ENCODE assay signal across 25 cellular contexts in the genomic region with DNA sequence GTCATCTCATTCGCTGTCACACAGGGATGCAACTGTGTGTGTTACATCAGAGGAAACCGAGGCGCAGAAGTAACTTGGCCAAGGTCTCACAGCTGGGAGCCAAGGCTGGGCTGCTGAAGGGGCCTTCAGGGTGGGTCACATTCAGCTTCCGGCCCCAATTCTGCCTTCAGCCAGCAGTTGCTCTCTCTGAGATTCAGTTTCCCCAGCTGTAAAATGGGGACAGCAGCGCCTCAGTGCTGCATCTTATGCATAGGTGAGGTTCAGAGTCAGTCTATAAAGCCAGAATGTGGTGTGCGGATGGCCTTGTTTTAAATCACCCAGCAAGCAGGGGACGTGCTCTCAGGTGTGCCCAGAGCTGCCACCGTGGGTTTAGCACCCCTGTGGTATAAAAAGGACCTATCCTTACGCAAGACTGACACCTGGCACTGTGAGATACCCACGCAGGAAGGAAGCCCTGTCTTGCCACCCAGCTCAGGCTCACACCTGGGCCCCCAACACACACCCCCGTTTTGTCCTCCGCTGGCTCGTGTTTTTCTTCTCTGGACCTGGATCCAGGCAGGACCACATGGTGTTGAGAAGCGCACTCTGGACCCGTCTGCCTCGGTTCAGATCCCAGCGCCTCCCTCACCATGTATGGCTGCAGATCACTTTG.
"Had no signal": no experiment of that assay in that cellular context is flagged by ENCODE, and none has a peak within 500 bp of the region (broad histone marks: within the 10 kb centered on the region; RNA-seq: fewer than 3 reads in every experiment).

No MANE protein-coding gene starts in this region.

- H3K4me1 Mint-ChIP-seq: activated CD4-positive, alpha-beta T cell treated with anti-CD3 and anti-CD28 coated beads for 36 hours; stimulated activated memory B cell treated with anti-CD40 and anti-IgM and Interleukin-4, amounts not matched to agents 10 μg/mL and 1 μg/mL and 100 μg/mL, for 72 hours had no signal

- H3K4me3 Mint-ChIP-seq: activated CD4-positive, alpha-beta T cell treated with anti-CD3 and anti-CD28 coated beads for 36 hours; activated T-cell treated with anti-CD3 and anti-CD28 coated beads, Interleukin-2, amount 50 U/mL, for 72 hours; mesothelial cell of epicardium; naive B cell; stimulated activated memory B cell treated with anti-CD40 and anti-IgM and Interleukin-4, amounts not matched to agents 10 μg/mL and 1 μg/mL and 100 μg/mL, for 72 hours had no signal

- ATAC-seq: activated CD4-positive, alpha-beta T cell treated with anti-CD3 and anti-CD28 coated beads for 36 hours; gastrocnemius medialis; left colon; sciatic nerve; stimulated activated memory B cell treated with anti-CD40 and anti-IgM and Interleukin-4, amounts not matched to agents 10 μg/mL and 1 μg/mL and 100 μg/mL, for 72 hours had no signal

- H3K36me3 ChIP-seq: breast epithelium, colonic mucosa, gastrocnemius medialis, neutrophil, ovary, tibial nerve had no signal

- H3K27ac ChIP-seq: breast epithelium, colonic mucosa, gastrocnemius medialis, neutrophil, ovary, tibial nerve had no signal

- H3K27me3 Mint-ChIP-seq: activated CD4-positive, alpha-beta T cell treated with anti-CD3 and anti-CD28 coated beads for 36 hours had no signal

- H3K27ac Mint-ChIP-seq: activated CD4-positive, alpha-beta T cell treated with anti-CD3 and anti-CD28 coated beads for 36 hours; activated naive CD4-positive, alpha-beta T cell treated with anti-CD3 and anti-CD28 coated beads, Interleukin-2, amount 50 U/mL, for 72 hours; activated T-cell treated with anti-CD3 and anti-CD28 coated beads, Interleukin-2, amount 50 U/mL, for 72 hours; mesothelial cell of epicardium; naive B cell; progenitor cell of endocrine pancreas; stimulated activated memory B cell treated with anti-CD40 and anti-IgM and Interleukin-4, amounts not matched to agents 10 μg/mL and 1 μg/mL and 100 μg/mL, for 72 hours had no signal

- H3K4me3 ChIP-seq: breast epithelium, colonic mucosa, gastrocnemius medialis, ovary, tibial nerve had no signal

- H3K9me3 Mint-ChIP-seq: mesothelial cell of epicardium had no signal

- FAIRE-seq: small intestine had no signal

- H3K27me3 ChIP-seq: breast epithelium, colonic mucosa, gastrocnemius medialis, neutrophil, ovary, tibial nerve had no signal

- H3K36me3 Mint-ChIP-seq: activated naive CD4-positive, alpha-beta T cell treated with anti-CD3 and anti-CD28 coated beads, Interleukin-2, amount 50 U/mL, for 72 hours; naive B cell; stimulated activated memory B cell treated with anti-CD40 and anti-IgM and Interleukin-4, amounts not matched to agents 10 μg/mL and 1 μg/mL and 100 μg/mL, for 72 hours had no signal

- DNase-seq: activated CD4-positive, alpha-beta T cell treated with anti-CD3 and anti-CD28 coated beads for 36 hours; activated CD4-positive, CD25-positive, alpha-beta regulatory T cell; activated naive CD4-positive, alpha-beta T cell; activated T-cell treated with anti-CD3 and anti-CD28 coated beads for 4 hours; activated T-cell treated with anti-CD3 and anti-CD28 coated beads, Interleukin-2, amount 50 U/mL, for 72 hours; cerebellar nuclear complex; colonic mucosa; effector memory CD4-positive, alpha-beta T cell; gastrocnemius medialis; glutamatergic neuron; islet precursor cell; left colon; mammary epithelial cell; naive B cell; ovary; small intestine; stimulated activated CD4-positive, alpha-beta T cell treated with anti-CD3 and anti-CD28 coated beads, Interleukin-4, amount 100 ng/mL, for 24 hours had no signal

- H3K9me3 ChIP-seq: breast epithelium, colonic mucosa, gastrocnemius medialis, neutrophil, ovary, tibial nerve had no signal
